ENCODE assay signal across 3 cellular contexts in the genomic region with DNA sequence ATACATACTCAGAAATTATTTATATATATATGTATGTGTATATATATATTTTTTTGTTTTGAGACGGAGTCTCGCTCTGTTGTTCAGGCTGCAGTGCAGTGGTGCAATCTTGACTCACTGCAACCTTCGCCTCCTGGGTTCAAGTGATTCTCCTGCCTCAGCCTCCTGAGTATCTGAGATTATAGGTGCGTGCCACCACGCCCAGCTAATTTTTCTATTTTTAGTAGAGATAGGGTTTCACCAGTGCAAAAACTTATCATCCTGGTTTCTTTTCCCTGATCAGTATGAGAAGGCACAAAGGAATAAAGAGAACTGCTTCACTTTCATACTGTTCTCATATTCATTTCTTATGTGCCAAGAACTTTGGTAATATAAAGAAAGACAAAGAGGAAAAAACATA. TPM values are rescaled to one million over a fixed set of nuclear protein-coding genes. Genes with fewer than 3 reads are reported as not detected.
"Had no signal": no experiment of that assay in that cellular context is flagged by ENCODE, and none has a peak within 500 bp of the region (broad histone marks: within the 10 kb centered on the region; RNA-seq: fewer than 3 reads in every experiment).

No MANE protein-coding gene starts in this region.

RNA-seq across cellular contexts. Expression of a gene that starts 0.7 kb away (rescaled TPM):
- total RNA-seq: LHCN-M2, MCF 10A, NCI-H460 had no signal
